ENCODE assay signal across 20 cellular contexts in the genomic region with DNA sequence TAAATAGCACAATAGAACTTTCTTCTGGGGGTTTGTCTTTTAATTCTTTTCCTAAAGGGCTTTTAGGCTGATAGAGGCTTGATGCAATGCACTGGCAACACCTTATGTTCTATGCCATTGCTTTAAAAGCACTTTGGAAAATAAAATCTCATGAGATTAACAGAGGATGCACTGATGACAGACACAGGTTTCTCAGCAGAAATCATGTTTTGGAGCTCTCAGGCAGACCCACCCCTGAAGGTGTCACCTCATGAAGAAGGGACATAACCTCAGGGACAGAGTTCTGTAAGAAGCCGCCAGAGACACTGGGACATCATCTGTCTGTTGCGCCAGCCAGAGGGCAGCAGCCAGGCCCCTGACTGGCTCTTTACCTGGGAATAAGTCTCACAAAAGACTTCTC.
"Had no signal": no experiment of that assay in that cellular context is flagged by ENCODE, and none has a peak within 500 bp of the region (broad histone marks: within the 10 kb centered on the region; RNA-seq: fewer than 3 reads in every experiment).

No MANE protein-coding gene starts in this region.

- H3K4me1 ChIP-seq: adrenal gland, gastrocnemius medialis, heart left ventricle, right atrium auricular region, upper lobe of left lung had no signal

- DNase-seq: activated CD4-positive, alpha-beta memory T cell treated with anti-CD3 and anti-CD28 coated beads, Interleukin-2, amount 10 ng/mL, durations not matched to agents 7 days and 5 days; activated CD8-positive, alpha-beta memory T cell treated with anti-CD3 and anti-CD28 coated beads, Interleukin-2, amount 50 U/mL, for 4 hours; activated gamma-delta T cell; activated T-cell treated with anti-CD3 and anti-CD28 coated beads, Interleukin-2, amount 50 U/mL, for 48 hours; adrenal gland; dorsolateral prefrontal cortex; erythroblast; gastrocnemius medialis; heart left ventricle; immature natural killer cell; mammary epithelial cell; mucosa of descending colon; stimulated activated CD4-positive, alpha-beta T cell treated with anti-CD3 and anti-CD28 coated beads, Interleukin-4, amount 100 ng/mL, for 4 hours; stimulated activated CD8-positive, alpha-beta memory T cell treated with anti-CD3 and anti-CD28 coated beads, Interleukin-4, amount 100 ng/mL, for 48 hours; stimulated activated naive CD8-positive, alpha-beta T cell treated with anti-CD3 and anti-CD28 coated beads, Interleukin-15, Interleukin-2, amounts not matched to agents 100 U/mL and 50 U/mL, for 24 hours; SW 1271; upper lobe of left lung had no signal

- H3K27me3 Mint-ChIP-seq: activated CD4-positive, alpha-beta memory T cell treated with anti-CD3 and anti-CD28 coated beads, Interleukin-2, amount 10 ng/mL, durations not matched to agents 7 days and 5 days; natural killer cell treated with Interleukin-12 subunit alpha and Interleukin-12 subunit beta and Interleukin-15 and Interleukin-18, amount 100 ng/mL, for 72 hours had no signal

- H3K4me3 Mint-ChIP-seq: activated CD4-positive, alpha-beta memory T cell treated with anti-CD3 and anti-CD28 coated beads, Interleukin-2, amount 10 ng/mL, durations not matched to agents 7 days and 5 days; immature natural killer cell; natural killer cell treated with Interleukin-12 subunit alpha and Interleukin-12 subunit beta and Interleukin-15 and Interleukin-18, amount 100 ng/mL, for 72 hours had no signal

- H3K27ac ChIP-seq: adrenal gland, dorsolateral prefrontal cortex, gastrocnemius medialis, heart left ventricle, right atrium auricular region, upper lobe of left lung had no signal

- H3K9me3 Mint-ChIP-seq: immature natural killer cell; natural killer cell treated with Interleukin-12 subunit alpha and Interleukin-12 subunit beta and Interleukin-15 and Interleukin-18, amount 100 ng/mL, for 72 hours had no signal

- ATAC-seq: mucosa of descending colon; natural killer cell treated with Interleukin-12 subunit alpha and Interleukin-12 subunit beta and Interleukin-15 and Interleukin-18, amount 100 ng/mL, for 72 hours; stimulated activated naive CD8-positive, alpha-beta T cell treated with anti-CD3 and anti-CD28 coated beads, Interleukin-15, Interleukin-2, amounts not matched to agents 100 U/mL and 50 U/mL, for 24 hours had no signal

- H3K4me3 ChIP-seq: adrenal gland, dorsolateral prefrontal cortex, gastrocnemius medialis, heart left ventricle, mucosa of descending colon, right atrium auricular region, skin epidermis, upper lobe of left lung had no signal

- H3K9me3 ChIP-seq: adrenal gland, gastrocnemius medialis, heart left ventricle, mucosa of descending colon, right atrium auricular region, upper lobe of left lung had no signal

- H3K27me3 ChIP-seq: adrenal gland, dorsolateral prefrontal cortex, gastrocnemius medialis, heart left ventricle, right atrium auricular region, upper lobe of left lung had no signal
